In the genomic region with DNA sequence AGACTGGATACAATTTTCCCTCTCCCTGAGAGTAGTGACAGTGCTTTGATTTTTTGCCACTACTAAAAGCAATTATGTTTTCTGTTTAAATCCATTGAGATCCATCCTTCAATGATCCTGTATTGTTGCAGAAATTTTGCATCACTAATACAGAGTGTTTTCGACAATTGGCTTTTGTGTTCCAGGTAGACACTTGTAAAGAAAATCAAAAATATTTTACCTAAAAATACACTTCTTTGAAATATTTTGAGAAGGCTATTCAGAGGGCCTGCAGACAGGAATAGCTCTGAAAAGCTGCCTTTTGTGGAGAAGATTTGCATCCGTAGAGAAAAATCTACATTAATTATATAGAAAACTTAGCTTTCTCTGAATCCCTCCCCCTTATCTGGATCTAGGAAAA, we compare ENCODE assay signal across 8 cellular contexts.
"Had no signal": no experiment of that assay in that cellular context is flagged by ENCODE, and none has a peak within 500 bp of the region (broad histone marks: within the 10 kb centered on the region; RNA-seq: fewer than 3 reads in every experiment).

No MANE protein-coding gene starts in this region.

- FAIRE-seq: G401.6, GM12878, GM12891, GM12892, GM18507, GM19239 had no signal

- H3K4me3 ChIP-seq: GM12878 had no signal

- ATAC-seq: GM12878 had no signal

- DNase-seq: GDM1, GF-D8 had no signal
